Comparison of ENCODE assay signal across 16 cellular contexts in genomic region chr9:69834591-69835184, GRCh38. TPM values are rescaled to one million over a fixed set of nuclear protein-coding genes. Genes with fewer than 3 reads are reported as not detected.
"Had no signal": no experiment of that assay in that cellular context is flagged by ENCODE, and none has a peak within 500 bp of the region (broad histone marks: within the 10 kb centered on the region; RNA-seq: fewer than 3 reads in every experiment).

No MANE protein-coding gene starts in this region.

- H3K4me3 ChIP-seq: esophagus muscularis mucosa, lung, right atrium auricular region, SK-N-MC, skin epidermis, tibial artery, uterus had no signal

- FAIRE-seq: colon, TTC549 had no signal

- ATAC-seq: left cardiac atrium, natural killer cell had no signal

- H3K27ac Mint-ChIP-seq: natural killer cell had no signal

- H3K4me1 ChIP-seq: esophagus muscularis mucosa, right atrium auricular region, tibial artery, uterus had no signal

- H3K4me1 Mint-ChIP-seq: natural killer cell had no signal

- DNase-seq: left cardiac atrium; natural killer cell; nucleus accumbens; stimulated activated CD4-positive, alpha-beta T cell treated with anti-CD3 and anti-CD28 coated beads, Interleukin-4, amount 100 ng/mL, for 4 hours; tibial artery; uterus had no signal

- H3K9me3 Mint-ChIP-seq: natural killer cell had no signal

- H3K36me3 ChIP-seq: esophagus muscularis mucosa, right atrium auricular region, tibial artery, uterus had no signal

- H3K4me3 Mint-ChIP-seq: natural killer cell had no signal

- H3K27me3 ChIP-seq: esophagus muscularis mucosa, right atrium auricular region, tibial artery, uterus had no signal

- H3K36me3 Mint-ChIP-seq: natural killer cell had no signal

- H3K9me3 ChIP-seq: esophagus muscularis mucosa, right atrium auricular region, tibial artery, uterus had no signal

RNA-seq across cellular contexts. Expression of gene CFAP95, which starts 14.1 kb away (rescaled TPM):
- total RNA-seq: esophagus muscularis mucosa; fibroblast of villous mesenchyme; natural killer cell; posterior vena cava; right atrium auricular region; T-helper 1 cell treated with Interleukin-12 subunit alpha and Interleukin-12 subunit beta and Interleukin-4 antibody, amounts not matched to agents 30 ng/mL and 1 ng/mL, for 36 hours had no signal
